In genomic region chr3:63142681-63143080, GRCh38 we compare ENCODE assay signal across 19 cellular contexts.
DNase-seq lines count a peak whose midpoint lies in the region; ATAC-seq and TF ChIP-seq lines count a peak whose summit lies in the region.
"Had no signal": no experiment of that assay in that cellular context is flagged by ENCODE, and none has a peak within 500 bp of the region (broad histone marks: within the 10 kb centered on the region; RNA-seq: fewer than 3 reads in every experiment).

No MANE protein-coding gene starts in this region.

- POLR2A ChIA-PET in SK-N-SH (lab: Yijun Ruan, JAX) = no interaction called here
- POLR2A ChIA-PET in WTC11 (lab: Charles Lee) = no interaction called here

- TF ChIP-seq CTCF in SK-N-SH (IDR thresholded peaks at IDR 0.05) (peak; percentile 13; the same call in 1 of the 2 replicates), GM23338 (conservative IDR thresholded peaks at IDR 0.05; ENCODE audit: low read depth in 2 of 2) (peak in 1 of 2 experiments; percentile 39; a peak in 2 of 4 replicates), WTC11 (IDR thresholded peaks at IDR 0.05) (no peak), progenitor cell of endocrine pancreas (IDR thresholded peaks at IDR 0.05; ENCODE audit: unreplicated experiment) (peak; percentile 30)

- H3K4me1 ChIP-seq in SK-N-SH (ENCODE audit: control insufficient read depth in 1 of 2, insufficient read depth in 2 of 2, low read depth in 1 of 2, low read length in 1 of 2) (no peaks in the 10 kb centered on the region), GM23338 (ENCODE audit: insufficient read depth) (no peaks in the 10 kb centered on the region)
- H3K4me1 ChIP-seq: SJCRH30 had no signal

- H3K4me2 ChIP-seq in SK-N-SH (no peak overlapping the region), GM23338 (no peak overlapping the region)
- H3K4me2 ChIP-seq: KMS-11 had no signal

- H3K36me3 Mint-ChIP-seq in GM23338 (ENCODE audit: low read depth) (peaks cover 2% of the 10 kb centered on the region; the same call in 1 of the 3 replicates), WTC11 (peaks cover 3% of the 10 kb centered on the region; the same call in 1 of the 2 replicates), progenitor cell of endocrine pancreas (ENCODE audit: insufficient read depth) (no peaks in the 10 kb centered on the region)
- H3K36me3 Mint-ChIP-seq: CD4-positive, CD25-positive, alpha-beta regulatory T cell had no signal

- no peak for TF ChIP-seq EP300 in SK-N-SH (IDR thresholded peaks at IDR 0.05; ENCODE audit: borderline replicate concordance in 1 of 2, low read depth in 1 of 2, low read length in 1 of 2)

- H3K27me3 ChIP-seq in SK-N-SH (ENCODE audit: insufficient read depth) = no peaks in the 10 kb centered on the region
- H3K27me3 ChIP-seq in GM23338 (ENCODE audit: insufficient read depth) = no peaks in the 10 kb centered on the region
- H3K27me3 ChIP-seq: SJCRH30 had no signal

- H3K4me3 ChIP-seq in SK-N-SH (ENCODE audit: low read depth in 2 of 2, low read length in 1 of 2) (no peak overlapping the region), GM23338 (no peak overlapping the region)
- H3K4me3 ChIP-seq: SJCRH30 had no signal

- H3K27ac ChIP-seq in SK-N-SH (ENCODE audit: low read depth in 2 of 2, low read length in 1 of 2) (no peak overlapping the region), GM23338 (ENCODE audit: low read depth) (no peak overlapping the region)
- H3K27ac ChIP-seq: KMS-11, SJCRH30 had no signal

- no peak for TF ChIP-seq RAD21 in SK-N-SH (IDR thresholded peaks at IDR 0.05; ENCODE audit: low read length)

- CTCF ChIA-PET in SK-N-SH (lab: Yijun Ruan, JAX) = interaction anchor here (1.2 to 1.4 kb wide), 3 partner anchors 14 to 34 kb away, joined by 3 to 6 read pairs (median 3); no protein-coding TSS in a partner anchor
- CTCF ChIA-PET in WTC11 (lab: Charles Lee) = interaction anchor here (0.8 to 1.0 kb wide), 2 partner anchors 18 to 46 kb away, joined by 3 to 4 read pairs; no protein-coding TSS in a partner anchor

- H3K79me2 ChIP-seq in SK-N-SH (ENCODE audit: insufficient read depth) = no peaks in the 10 kb centered on the region
- H3K79me2 ChIP-seq in GM23338 (replicated peaks; ENCODE audit: insufficient read depth) = no peaks in the 10 kb centered on the region

- DNase-seq in SK-N-SH (no peak), GM23338 (ENCODE audit: low spot score) (no peak), WTC11 (ENCODE audit: low spot score) (no peak), progenitor cell of endocrine pancreas (ENCODE audit: low spot score, unreplicated experiment) (no peak), inferior parietal cortex (ENCODE audit: extremely low spot score) (no peak), NCI-H1694 (lab: John Stamatoyannopoulos, UW) (no peak), posterior cingulate gyrus (no peak)
- DNase-seq: CD4-positive, CD25-positive, alpha-beta regulatory T cell; GOT3; MV-4-11; NCI-H1105 treated with DMSO at 0.1 percent for 48 hours; NCI-H2081 treated with DMSO at 0.1 percent for 48 hours; NCI-H2171 treated with DMSO at 0.1 percent for 48 hours; NCI-H524 treated with DMSO at 0.1 percent for 48 hours; SJCRH30 had no signal

- intact Hi-C loops in posterior cingulate gyrus (cut with DNase I) = no loop called here

- H4K20me1 ChIP-seq in SK-N-SH (ENCODE audit: insufficient read depth) = no peaks in the 10 kb centered on the region
- no peaks in the 10 kb centered on the region for H4K20me1 ChIP-seq in GM23338 (replicated peaks; ENCODE audit: insufficient read depth)

- H3K4me1 Mint-ChIP-seq in GM23338 (no peaks in the 10 kb centered on the region), WTC11 (no peaks in the 10 kb centered on the region), progenitor cell of endocrine pancreas (ENCODE audit: low read depth) (no peaks in the 10 kb centered on the region)
- H3K4me1 Mint-ChIP-seq: CD4-positive, CD25-positive, alpha-beta regulatory T cell had no signal

- H3F3A ChIP-seq in SK-N-SH (replicated peaks; ENCODE audit: insufficient read depth) (no peaks in the 10 kb centered on the region), GM23338 (replicated peaks; ENCODE audit: low read depth) (no peaks in the 10 kb centered on the region)

- H3K36me3 ChIP-seq in SK-N-SH (replicated peaks in 1 of 2; ENCODE audit: control insufficient read depth in 1 of 2, insufficient read depth in 2 of 2, low read length in 1 of 2) (no peaks in the 10 kb centered on the region), GM23338 (ENCODE audit: insufficient read depth) (no peaks in the 10 kb centered on the region)
- H3K36me3 ChIP-seq: SJCRH30 had no signal

- H2AFZ ChIP-seq in SK-N-SH (ENCODE audit: low read depth) (no peak overlapping the region), GM23338 (no peak overlapping the region)

- no peaks in the 10 kb centered on the region for H3K9me3 ChIP-seq in SK-N-SH
- H3K9me3 ChIP-seq: SJCRH30 had no signal

- no peak overlapping the region for H3K4me3 Mint-ChIP-seq in GM23338
- H3K4me3 Mint-ChIP-seq in WTC11 = no peak overlapping the region
- H3K4me3 Mint-ChIP-seq in progenitor cell of endocrine pancreas (ENCODE audit: low read depth) = no peak overlapping the region
- H3K4me3 Mint-ChIP-seq: CD4-positive, CD25-positive, alpha-beta regulatory T cell had no signal

- no peaks in the 10 kb centered on the region for H3K27me3 Mint-ChIP-seq in GM23338 (ENCODE audit: insufficient read depth, low read depth, poor library complexity)
- no peaks in the 10 kb centered on the region; the same call in 1 of the 2 replicates for H3K27me3 Mint-ChIP-seq in WTC11 (ENCODE audit: low read depth)
- H3K27me3 Mint-ChIP-seq in progenitor cell of endocrine pancreas = no peaks in the 10 kb centered on the region
- H3K27me3 Mint-ChIP-seq: CD4-positive, CD25-positive, alpha-beta regulatory T cell had no signal

- no peak overlapping the region for H3K9ac ChIP-seq in SK-N-SH
- H3K9ac ChIP-seq: KMS-11 had no signal

- 24% methylated on average over 2 of the region's 2 CpGs for WGBS in SK-N-SH (ENCODE audit: low lambda C conversion rate)

- H3K9me2 ChIP-seq in SK-N-SH = no peaks in the 10 kb centered on the region
- peaks cover 3% of the 10 kb centered on the region; the same call in 1 of the 2 replicates for H3K9me2 ChIP-seq in GM23338 (ENCODE audit: insufficient read depth)

- H3K27ac Mint-ChIP-seq in GM23338 = no peak overlapping the region
- no peak overlapping the region for H3K27ac Mint-ChIP-seq in WTC11
- H3K27ac Mint-ChIP-seq in progenitor cell of endocrine pancreas = no peak overlapping the region
- H3K27ac Mint-ChIP-seq: CD4-positive, CD25-positive, alpha-beta regulatory T cell had no signal

- peaks cover 6% of the 10 kb centered on the region; the same call in 2 of the 3 replicates for H3K9me3 Mint-ChIP-seq in GM23338
- H3K9me3 Mint-ChIP-seq in WTC11 = peaks cover 7% of the 10 kb centered on the region; the same call in 1 of the 2 replicates
- H3K9me3 Mint-ChIP-seq in progenitor cell of endocrine pancreas (ENCODE audit: low read depth) = no peaks in the 10 kb centered on the region

- ATAC-seq in SK-N-SH treated with all-trans-retinoic acid at 6 μM for 48 hours (no peak), GM23338 (peak; percentile 35; the same call in 1 of the 3 replicates), WTC11 (peak; percentile 58; the same call in 1 of the 2 replicates)
- ATAC-seq: HCT116, Panc1 had no signal

TF ChIP-seq in SK-N-SH treated with all-trans-retinoic acid at 6 μM for 48 hours, 23 proteins besides CTCF, POLR2A, EP300 and RAD21 (continues in another document):
- no peak for TF ChIP-seq ESRRG (CRISPR knock-in tag; IDR thresholded peaks at IDR 0.05)
- no peak for TF ChIP-seq GLIS3 (CRISPR knock-in tag; IDR thresholded peaks at IDR 0.05)
- TF ChIP-seq CREB5 (CRISPR knock-in tag; IDR thresholded peaks at IDR 0.05; ENCODE audit: low read depth) = no peak

TF ChIP-seq in GM23338, 12 proteins besides CTCF, POLR2A, EP300 and RAD21 (continues in another document):
- no peak for TF ChIP-seq JUNB (IDR thresholded peaks at IDR 0.05; ENCODE audit: unreplicated experiment)
- no peak for TF ChIP-seq ETS1 (IDR thresholded peaks at IDR 0.05)

TF ChIP-seq in WTC11, 78 proteins besides CTCF, POLR2A, EP300 and RAD21:
- TF ChIP-seq EMX1 (CRISPR knock-in tag; IDR thresholded peaks at IDR 0.05) = no peak
- no peak for TF ChIP-seq TEAD1 (CRISPR knock-in tag; IDR thresholded peaks at IDR 0.05)
- TF ChIP-seq TP53 (CRISPR knock-in tag; IDR thresholded peaks at IDR 0.05) = no peak
- TF ChIP-seq ETV6 (CRISPR knock-in tag; IDR thresholded peaks at IDR 0.05) = no peak
- TF ChIP-seq ZNF138 (CRISPR knock-in tag; conservative IDR thresholded peaks at IDR 0.05) = no peak
- TF ChIP-seq MXD4 (CRISPR knock-in tag; IDR thresholded peaks at IDR 0.05; ENCODE audit: borderline replicate concordance) = no peak
- TF ChIP-seq PRRX2 (CRISPR knock-in tag; IDR thresholded peaks at IDR 0.05) = no peak
- no peak for TF ChIP-seq NR1H2 (CRISPR knock-in tag; IDR thresholded peaks at IDR 0.05)
- no peak for TF ChIP-seq HMGXB4 (CRISPR knock-in tag; IDR thresholded peaks at IDR 0.05)
- TF ChIP-seq IRF1 (CRISPR knock-in tag; IDR thresholded peaks at IDR 0.05) = no peak
TF ChIP-seq in WTC11: peak in this region for 0.

Comparison
In these comparisons a context has a peak if more than half of its experiments do, and no peak if none do; other contexts are left out.
1. Of the 6 proteins assayed by ChIP-seq in both WTC11 and SK-N-SH: peak only in WTC11: none; only in SK-N-SH: CTCF; in both: none; in neither: 5.